Comparison of ENCODE assay signal across 10 cellular contexts in the genomic region with DNA sequence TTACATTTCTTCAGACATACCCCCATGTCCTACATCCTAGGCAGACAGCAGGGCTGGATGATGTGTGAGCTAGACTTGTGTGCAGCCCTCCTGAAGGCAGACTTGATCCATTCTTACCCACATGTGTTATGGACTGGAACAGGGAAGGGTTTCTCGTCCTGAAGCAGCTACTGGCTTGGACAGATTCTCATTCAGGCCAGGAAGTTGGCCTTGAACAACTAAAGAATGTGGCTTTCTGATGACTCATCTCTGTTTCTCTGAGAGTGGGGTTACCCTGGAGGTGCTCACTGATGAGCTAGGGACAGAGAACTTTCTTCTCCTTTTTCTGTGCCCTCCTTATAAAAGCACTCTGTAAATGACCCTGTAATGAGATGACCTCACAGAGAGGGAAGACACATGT.
DNase-seq lines count a peak whose midpoint lies in the region; ATAC-seq, FAIRE-seq and TF ChIP-seq lines count a peak whose summit lies in the region.
"Had no signal": no experiment of that assay in that cellular context is flagged by ENCODE, and none has a peak within 500 bp of the region (broad histone marks: within the 10 kb centered on the region; RNA-seq: fewer than 3 reads in every experiment).

No MANE protein-coding gene starts in this region.

- intact Hi-C loops in K562 (cut with micrococcal nuclease): no loop called here

- no peak overlapping the region for H2AFZ ChIP-seq in K562 (ENCODE audit: low read depth, low read length)
- no peak overlapping the region for H2AFZ ChIP-seq in mesenchymal stem cell (ENCODE audit: low read depth, low read length)
- H2AFZ ChIP-seq: parathyroid adenoma had no signal

- H3K27ac ChIP-seq in K562 (ENCODE audit: extremely low read depth, low read depth, low read length) (no peak overlapping the region), mesenchymal stem cell (ENCODE audit: low read length, poor library complexity, severe bottlenecking) (no peak overlapping the region), suprapubic skin (no peak overlapping the region)
- H3K27ac ChIP-seq: parathyroid adenoma had no signal

- peak overlapping the region in 1 of 2 experiments; percentile 58 for H3K18ac ChIP-seq in mesenchymal stem cell (ENCODE audit: low read depth in 1 of 2, low read length in 2 of 2)

- no peak overlapping the region for H3K14ac ChIP-seq in mesenchymal stem cell (ENCODE audit: low read length in 2 of 2)

- H2BK120ac ChIP-seq in mesenchymal stem cell (ENCODE audit: low read depth, low read length): no peak overlapping the region

- TF ChIP-seq CTCF in K562 (IDR thresholded peaks at IDR 0.05 in 2 of 3, conservative IDR thresholded peaks at IDR 0.05 in 1 of 3; ENCODE audit: insufficient read depth in 2 of 3, low read depth in 1 of 3, low read length in 3 of 3) (no peak), suprapubic skin (IDR thresholded peaks at IDR 0.05) (no peak)

- no peak overlapping the region for H3K4me2 ChIP-seq in K562 (ENCODE audit: insufficient read depth, low read length)
- H3K4me2 ChIP-seq in mesenchymal stem cell (ENCODE audit: low read length, poor library complexity, severe bottlenecking): no peak overlapping the region

- H2BK5ac ChIP-seq in mesenchymal stem cell (ENCODE audit: low read depth, low read length, poor library complexity, severe bottlenecking): no peak overlapping the region

- H3K4me1 ChIP-seq in K562 (replicated peaks in 1 of 2; ENCODE audit: control insufficient read depth in 2 of 2, insufficient read depth in 2 of 2, low read length in 2 of 2) (no peaks in the 10 kb centered on the region), mesenchymal stem cell (ENCODE audit: control insufficient read depth, insufficient read depth, low read depth, low read length) (no peaks in the 10 kb centered on the region), suprapubic skin (peaks cover 6% of the 10 kb centered on the region)
- H3K4me1 ChIP-seq: parathyroid adenoma had no signal

- H3K27me3 ChIP-seq in K562 (ENCODE audit: control insufficient read depth in 2 of 2, insufficient read depth in 2 of 2, low read length in 2 of 2): no peaks in the 10 kb centered on the region
- H3K27me3 ChIP-seq in mesenchymal stem cell (ENCODE audit: control insufficient read depth in 1 of 2, insufficient read depth in 1 of 2, low read length in 2 of 2): no peaks in the 10 kb centered on the region
- no peaks in the 10 kb centered on the region for H3K27me3 ChIP-seq in suprapubic skin
- H3K27me3 ChIP-seq: esophagus muscularis mucosa had no signal

- no peak overlapping the region for H4K91ac ChIP-seq in mesenchymal stem cell (ENCODE audit: low read length)

- no peaks in the 10 kb centered on the region for H3K9me1 ChIP-seq in K562 (ENCODE audit: control insufficient read depth, insufficient read depth, low read length)

- WGBS in K562 (ENCODE audit: insufficient coverage, low coverage, missing lambda C conversion rate): 0% methylated on average over 1 of the region's 1 CpG
- WGBS in mesenchymal stem cell: 6% methylated on average over 1 of the region's 1 CpG
- 20% methylated on average over 1 of the region's 1 CpG for WGBS in suprapubic skin

- peak; percentile 41 for DNase-seq in Caki2 (ENCODE audit: low read depth)
- peak; percentile 24 for DNase-seq in HS-5 (ENCODE audit: low read depth)
- DNase-seq in K562 (ENCODE audit: extremely low read depth in 1 of 4, low spot score in 3 of 4): no peak
- peak; percentile 73 for DNase-seq in mesenchymal stem cell
- no peak for DNase-seq in CD1c-positive myeloid dendritic cell (ENCODE audit: extremely low spot score)
- no peak for DNase-seq in NCI-H2107 treated with DMSO at 0.1 percent for 48 hours (lab: John Stamatoyannopoulos, UW; ENCODE audit: unreplicated experiment)
- no peak for DNase-seq in suprapubic skin (ENCODE audit: low spot score in 2 of 2)
- DNase-seq in SIG-M5 (lab: John Stamatoyannopoulos, UW): no peak

- POLR2A ChIA-PET in K562 (lab: Yijun Ruan, JAX): no interaction called here

- no peak overlapping the region for H2BK15ac ChIP-seq in mesenchymal stem cell (ENCODE audit: low read depth, poor library complexity, severe bottlenecking)

- no peak for FAIRE-seq in K562 (lab: Jason Lieb, UNC)

- no peak for ATAC-seq in K562

- no peaks in the 10 kb centered on the region for H3K79me1 ChIP-seq in mesenchymal stem cell (replicated peaks; ENCODE audit: low read length, poor library complexity, severe bottlenecking)

- H3K4ac ChIP-seq in mesenchymal stem cell (ENCODE audit: low read depth in 1 of 2, low read length in 2 of 2): no peak overlapping the region

- H3K4me3 ChIP-seq in K562: no peak overlapping the region
- H3K4me3 ChIP-seq in mesenchymal stem cell (ENCODE audit: insufficient read depth in 1 of 2, low read depth in 1 of 2, low read length in 2 of 2): no peak overlapping the region
- no peak overlapping the region for H3K4me3 ChIP-seq in suprapubic skin
- H3K4me3 ChIP-seq: esophagus muscularis mucosa had no signal

- H3K36me3 ChIP-seq in K562 (ENCODE audit: control insufficient read depth, insufficient read depth, low read length) (no peaks in the 10 kb centered on the region), mesenchymal stem cell (ENCODE audit: control insufficient read depth in 1 of 2, insufficient read depth in 2 of 2, low read depth in 1 of 2, low read length in 2 of 2) (no peaks in the 10 kb centered on the region), suprapubic skin (no peaks in the 10 kb centered on the region)
- H3K36me3 ChIP-seq: esophagus muscularis mucosa had no signal

- no peak overlapping the region for H4K8ac ChIP-seq in mesenchymal stem cell (ENCODE audit: low read length)

- TF ChIP-seq EP300 in K562 (IDR thresholded peaks at IDR 0.05; ENCODE audit: low read length) (no peak), suprapubic skin (IDR thresholded peaks at IDR 0.05) (no peak)

- TF ChIP-seq POLR2A in K562 (conservative IDR thresholded peaks at IDR 0.05) (no peak), suprapubic skin (IDR thresholded peaks at IDR 0.05) (no peak)

- no peaks in the 10 kb centered on the region for H4K20me1 ChIP-seq in K562 (replicated peaks; ENCODE audit: control insufficient read depth, insufficient read depth, low read length)

- no peak overlapping the region for H2AK5ac ChIP-seq in mesenchymal stem cell (ENCODE audit: low read length, severe bottlenecking)

- H3K79me2 ChIP-seq in K562 (ENCODE audit: control insufficient read depth, insufficient read depth, low read length): no peaks in the 10 kb centered on the region
- H3K79me2 ChIP-seq: parathyroid adenoma had no signal

- CTCF ChIA-PET in K562 (lab: Yijun Ruan, JAX; ENCODE audit: low intra/inter-chr PET ratio): no interaction called here

- no peak overlapping the region for H2BK12ac ChIP-seq in mesenchymal stem cell (ENCODE audit: low read length in 2 of 2)

- H3K9ac ChIP-seq in K562 (ENCODE audit: insufficient read depth in 1 of 2, low read depth in 2 of 2, low read length in 2 of 2) (no peak overlapping the region), mesenchymal stem cell (ENCODE audit: low read length) (no peak overlapping the region)
- H3K9ac ChIP-seq: parathyroid adenoma had no signal

- no peak for TF ChIP-seq RAD21 in K562 (CRISPR knock-in tag; conservative IDR thresholded peaks at IDR 0.05 in 1 of 2, IDR thresholded peaks at IDR 0.05 in 1 of 2)

- in situ Hi-C loops in Caki2 (cut with HindIII; ENCODE audit: low pct_unique_long_range_greater_than_20kb, low sequenced_read_pairs): no loop called here
- in situ Hi-C loops in K562 (cut with MboI): no loop called here

- BruUV-seq in K562 (replicated peaks; lab: Mats Ljungman, UMichigan): no TSS peak

- H3K23ac ChIP-seq in mesenchymal stem cell (ENCODE audit: low read length in 2 of 2): no peak overlapping the region

- H3K9me3 ChIP-seq in K562 (replicated peaks; ENCODE audit: control insufficient read depth, insufficient read depth, low read depth, low read length) (no peaks in the 10 kb centered on the region), mesenchymal stem cell (ENCODE audit: control insufficient read depth, low read length) (no peaks in the 10 kb centered on the region), suprapubic skin (no peaks in the 10 kb centered on the region)
- H3K9me3 ChIP-seq: esophagus muscularis mucosa had no signal

TF ChIP-seq in K562, 482 proteins besides CTCF, POLR2A, EP300 and RAD21 (continues in another document):
- TF ChIP-seq, protein P1, sequence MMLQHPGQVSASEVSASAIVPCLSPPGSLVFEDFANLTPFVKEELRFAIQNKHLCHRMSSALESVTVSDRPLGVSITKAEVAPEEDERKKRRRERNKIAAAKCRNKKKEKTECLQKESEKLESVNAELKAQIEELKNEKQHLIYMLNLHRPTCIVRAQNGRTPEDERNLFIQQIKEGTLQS (IDR thresholded peaks at IDR 0.05): 0 out of 2 replicates have a peak, but pooled peaks have one; percentile 12
- TF ChIP-seq, protein P1 (CRISPR knock-in tag; conservative IDR thresholded peaks at IDR 0.05): no peak
- TF ChIP-seq XRCC4 (IDR thresholded peaks at IDR 0.05; ENCODE audit: extremely low read depth, insufficient read depth, insufficient read length): no peak
- TF ChIP-seq, protein P2, sequence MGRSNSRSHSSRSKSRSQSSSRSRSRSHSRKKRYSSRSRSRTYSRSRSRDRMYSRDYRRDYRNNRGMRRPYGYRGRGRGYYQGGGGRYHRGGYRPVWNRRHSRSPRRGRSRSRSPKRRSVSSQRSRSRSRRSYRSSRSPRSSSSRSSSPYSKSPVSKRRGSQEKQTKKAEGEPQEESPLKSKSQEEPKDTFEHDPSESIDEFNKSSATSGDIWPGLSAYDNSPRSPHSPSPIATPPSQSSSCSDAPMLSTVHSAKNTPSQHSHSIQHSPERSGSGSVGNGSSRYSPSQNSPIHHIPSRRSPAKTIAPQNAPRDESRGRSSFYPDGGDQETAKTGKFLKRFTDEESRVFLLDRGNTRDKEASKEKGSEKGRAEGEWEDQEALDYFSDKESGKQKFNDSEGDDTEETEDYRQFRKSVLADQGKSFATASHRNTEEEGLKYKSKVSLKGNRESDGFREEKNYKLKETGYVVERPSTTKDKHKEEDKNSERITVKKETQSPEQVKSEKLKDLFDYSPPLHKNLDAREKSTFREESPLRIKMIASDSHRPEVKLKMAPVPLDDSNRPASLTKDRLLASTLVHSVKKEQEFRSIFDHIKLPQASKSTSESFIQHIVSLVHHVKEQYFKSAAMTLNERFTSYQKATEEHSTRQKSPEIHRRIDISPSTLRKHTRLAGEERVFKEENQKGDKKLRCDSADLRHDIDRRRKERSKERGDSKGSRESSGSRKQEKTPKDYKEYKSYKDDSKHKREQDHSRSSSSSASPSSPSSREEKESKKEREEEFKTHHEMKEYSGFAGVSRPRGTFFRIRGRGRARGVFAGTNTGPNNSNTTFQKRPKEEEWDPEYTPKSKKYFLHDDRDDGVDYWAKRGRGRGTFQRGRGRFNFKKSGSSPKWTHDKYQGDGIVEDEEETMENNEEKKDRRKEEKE (IDR thresholded peaks at IDR 0.05; ENCODE audit: borderline replicate concordance in 1 of 2, control insufficient read depth in 1 of 2, low read depth in 2 of 2, low read length in 1 of 2): no peak

Comparison
In these comparisons a context has a peak if more than half of its experiments do, and no peak if none do; other contexts are left out.
1. DNase-seq: peak in Caki2 (single experiment), HS-5 (single experiment) and mesenchymal stem cell (single experiment); none in K562 (0 of 4), CD1c-positive myeloid dendritic cell (single experiment), NCI-H2107 treated with DMSO at 0.1 percent for 48 hours (single experiment), suprapubic skin (0 of 2) and SIG-M5 (single experiment).